In the genomic region with DNA sequence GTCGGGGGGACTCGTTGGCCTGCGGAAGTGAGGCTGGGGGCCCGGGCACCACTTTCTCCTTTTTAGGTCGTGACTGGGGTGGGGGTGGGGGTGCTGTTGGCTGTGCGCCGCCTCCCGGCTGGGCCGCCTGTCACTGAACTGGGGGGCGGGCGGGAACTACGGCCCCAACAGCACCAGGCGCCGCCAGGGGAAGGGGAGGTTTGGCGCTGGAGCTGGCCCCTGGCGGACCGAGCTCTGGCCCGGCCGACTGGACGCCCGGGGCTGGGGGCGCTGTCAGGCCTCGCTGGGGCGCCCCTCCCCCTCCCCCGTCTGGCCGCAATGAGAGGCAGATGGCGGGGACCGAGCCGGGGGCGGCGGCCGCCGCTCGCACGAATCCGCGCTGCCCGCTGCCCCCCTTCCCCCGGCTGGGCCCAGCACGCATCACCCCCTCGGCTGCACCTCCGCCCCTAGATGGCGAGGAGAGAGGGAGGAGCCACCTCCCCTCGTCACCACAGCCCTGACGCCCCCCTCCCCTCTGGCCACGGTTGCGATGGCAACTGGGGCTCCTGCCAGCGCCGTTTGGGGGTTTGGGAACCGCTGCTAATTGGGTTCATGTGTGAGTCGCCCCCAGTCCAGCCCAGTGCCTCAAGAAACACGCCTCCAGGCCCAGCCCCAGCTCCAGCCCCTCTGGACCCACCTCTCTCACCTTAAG, we compare ENCODE assay signal across 8 cellular contexts. TPM values are rescaled to one million over a fixed set of nuclear protein-coding genes. Genes with fewer than 3 reads are reported as not detected.
DNase-seq lines count a peak whose midpoint lies in the region; ATAC-seq and TF ChIP-seq lines count a peak whose summit lies in the region.

No MANE protein-coding gene starts in this region.

- DNase-seq in AG20443 (ENCODE audit: low spot score) (peak; percentile 95), H7 (peak; percentile 96), T-cell (peak in 25 of 34 experiments; percentile 13 to 46 (median 23)), mucosa of descending colon (peak; percentile 53 to 69 (median 65)), upper lobe of right lung (peak; percentile 70)
- no peak for DNase-seq in stimulated activated CD4-positive, alpha-beta T cell treated with anti-CD3 and anti-CD28 coated beads, Interleukin-12 subunit alpha, Interleukin-12 subunit beta, amount 100 ng/mL, for 4 hours

- no peaks in the 10 kb centered on the region for H3K36me3 Mint-ChIP-seq in T-cell

- CTCF ChIA-PET in T-cell (lab: Charles Lee): no interaction called here

- H3K4me1 Mint-ChIP-seq in T-cell: peaks cover 29 to 35% (median 35%) of the 10 kb centered on the region in 3 donors

- peak overlapping the region; percentile 69 for H3K27ac ChIP-seq in upper lobe of right lung

- H3K9me3 Mint-ChIP-seq in T-cell: no peaks in the 10 kb centered on the region

- intact Hi-C loops in mucosa of descending colon (cut with DNase I, micrococcal nuclease): loop anchor here (5.0 kb wide), 2 partner anchors 36 to 64 kb away; no protein-coding TSS in a partner anchor
- intact Hi-C loops in upper lobe of right lung (cut with DNase I): loop anchor here (5.0 kb wide), 1 partner anchor 59 kb away; a partner anchor contains a TSS

- peaks cover 30 to 36% of the 10 kb centered on the region in 2 donors for H3K27me3 Mint-ChIP-seq in T-cell

- H3K4me3 ChIP-seq in H7 (ENCODE audit: insufficient read depth, low read depth, low read length): peak overlapping the region; percentile 69
- no peak overlapping the region for H3K4me3 ChIP-seq in endocrine pancreas (ENCODE audit: control insufficient read depth, insufficient read depth, low read length)
- H3K4me3 ChIP-seq in mucosa of descending colon: no peak overlapping the region
- peak overlapping the region; percentile 56 for H3K4me3 ChIP-seq in upper lobe of right lung

- ATAC-seq in T-cell (replicated peaks in 1 of 4): peak in 3 of 4 experiments; percentile 20 to 59 (median 21)
- ATAC-seq in mucosa of descending colon: no peak
- ATAC-seq in upper lobe of right lung: no peak
- no peak for ATAC-seq in HG03520 (IDR thresholded peaks at IDR 0.05; ENCODE audit: unreplicated experiment)

- H3K4me1 ChIP-seq in endocrine pancreas (ENCODE audit: control insufficient read depth, insufficient read depth, low read length): peaks cover 3% of the 10 kb centered on the region
- H3K4me1 ChIP-seq in mucosa of descending colon (ENCODE audit: low read depth): peaks cover 5% of the 10 kb centered on the region
- peaks cover 23% of the 10 kb centered on the region for H3K4me1 ChIP-seq in upper lobe of right lung

- no peaks in the 10 kb centered on the region for H3K9me3 ChIP-seq in endocrine pancreas (ENCODE audit: control insufficient read depth, low read length)
- H3K9me3 ChIP-seq in mucosa of descending colon: no peaks in the 10 kb centered on the region
- no peaks in the 10 kb centered on the region for H3K9me3 ChIP-seq in upper lobe of right lung

- peak overlapping the region; percentile 9 to 79 (median 34) for H3K4me3 Mint-ChIP-seq in T-cell

- H3K27ac Mint-ChIP-seq in T-cell: no peak overlapping the region

- no peak for TF ChIP-seq CTCF in mucosa of descending colon (IDR thresholded peaks at IDR 0.05)
- TF ChIP-seq CTCF in upper lobe of right lung (IDR thresholded peaks at IDR 0.05): no peak

- H3K9ac ChIP-seq in endocrine pancreas (ENCODE audit: control insufficient read depth, insufficient read depth, low read length): peak overlapping the region; percentile 66

- POLR2A ChIA-PET in T-cell (lab: Charles Lee): no interaction called here

- peaks cover 12% of the 10 kb centered on the region for H3K27me3 ChIP-seq in H7 (ENCODE audit: control insufficient read depth, insufficient read depth, low read length)
- no peaks in the 10 kb centered on the region for H3K27me3 ChIP-seq in endocrine pancreas (ENCODE audit: control insufficient read depth, insufficient read depth, low read length)
- no peaks in the 10 kb centered on the region for H3K27me3 ChIP-seq in upper lobe of right lung

- peaks cover 3% of the 10 kb centered on the region; the same call in 1 of the 2 replicates for H3K36me3 ChIP-seq in H7 (replicated peaks; ENCODE audit: control insufficient read depth, insufficient read depth, low read length)
- H3K36me3 ChIP-seq in endocrine pancreas (ENCODE audit: control insufficient read depth, insufficient read depth, low read length): no peaks in the 10 kb centered on the region
- H3K36me3 ChIP-seq in mucosa of descending colon (ENCODE audit: low read depth): no peaks in the 10 kb centered on the region
- H3K36me3 ChIP-seq in upper lobe of right lung: no peaks in the 10 kb centered on the region

RNA-seq across cellular contexts. Expression of a gene that starts 0.7 kb away (rescaled TPM):
- total RNA-seq in H7 (2014; rRNA removed; shearing (Covaris generic)): 12.2 and 28.3 TPM in 2 replicates
- under 1 TPM in 4 of 5 donors, not detected in 1; 0.16 to 0.82 (median 0.39) TPM for total RNA-seq in T-cell
- 100 to 1,000 TPM in 1 of 3 donors, 10 to 100 TPM in 2; 11.9 to 112 (median 25.2) TPM for total RNA-seq in mucosa of descending colon
- total RNA-seq in upper lobe of right lung: 42.5 TPM

RNA-seq across cellular contexts. Expression of a gene that starts 28.9 kb away (rescaled TPM):
- total RNA-seq in H7 (2014; rRNA removed; shearing (Covaris generic)): not detected in 2 replicates
- total RNA-seq in T-cell (10 to 100 TPM; 26.2 to 68.3 (median 59.2) TPM), mucosa of descending colon (10 to 100 TPM; 40.6 to 99.9 (median 71.7) TPM), upper lobe of right lung (23.4 TPM)

RNA-seq across cellular contexts. Expression of a gene that starts 30.1 kb away (rescaled TPM):
- 3.6 and 6.1 TPM in 2 replicates for total RNA-seq in H7 (2014; rRNA removed; shearing (Covaris generic))
- total RNA-seq in T-cell (under 1 TPM; 0.28 to 0.95 (median 0.61) TPM), mucosa of descending colon (10 to 100 TPM; 12.1 to 15.8 (median 13.4) TPM), upper lobe of right lung (16.6 TPM)

RNA-seq across cellular contexts. Expression of a gene that starts 33.8 kb away (rescaled TPM):
- total RNA-seq in H7 (2014; rRNA removed; shearing (Covaris generic)): 0.17 TPM in 1 of 2 replicates, not detected in the other
- total RNA-seq in T-cell (10 to 100 TPM in 1 of 5 donors, 1 to 10 TPM in 4; 7.8 to 10.4 (median 8.5) TPM), mucosa of descending colon (10 to 100 TPM; 13.9 to 23.5 (median 20.7) TPM), upper lobe of right lung (54.5 TPM)

RNA-seq across cellular contexts. Expression of a gene that starts 57.4 kb away (rescaled TPM):
- total RNA-seq in H7 (2014; rRNA removed; shearing (Covaris generic)): 4.2 and 5.0 TPM in 2 replicates
- total RNA-seq in T-cell (10 to 100 TPM; 17.0 to 29.0 (median 18.0) TPM), mucosa of descending colon (1 to 10 TPM; 3.4 to 6.1 (median 3.8) TPM), upper lobe of right lung (9.8 TPM)

Comparison
In these comparisons a context has a peak if more than half of its experiments do, and no peak if none do; other contexts are left out.
1. H3K4me3 ChIP-seq: peak in H7 (single experiment) and upper lobe of right lung (single experiment); none in endocrine pancreas (single experiment) and mucosa of descending colon (single experiment).
2. ATAC-seq: peak in T-cell (3 of 4); none in mucosa of descending colon (single experiment), upper lobe of right lung (single experiment) and HG03520 (single experiment).
3. RNA of a gene that starts 28.9 kb away (total RNA-seq): 40.6 to 99.9 TPM in mucosa of descending colon, 26.2 to 68.3 TPM in T-cell and 23.4 TPM in upper lobe of right lung (single experiment); not detected in H7; every median in the first group is over 10 times any median in the second.